In genomic region chr15:60740231-60740630, GRCh38 we compare ENCODE assay signal across 22 cellular contexts.
A peak's percentile ranks its signal among the peaks of the same experiment; 100 is the strongest.
DNase-seq lines count a peak whose midpoint lies in the region; ATAC-seq and TF ChIP-seq lines count a peak whose summit lies in the region.
"Had no signal": no experiment of that assay in that cellular context is flagged by ENCODE, and none has a peak within 500 bp of the region (broad histone marks: within the 10 kb centered on the region; RNA-seq: fewer than 3 reads in every experiment).

No MANE protein-coding gene starts in this region.

- H3K27me3 ChIP-seq in CD8-positive, alpha-beta T cell (ENCODE audit: insufficient read depth, low read length): no peaks in the 10 kb centered on the region
- H3K27me3 ChIP-seq in mesenchymal stem cell (ENCODE audit: control insufficient read depth in 1 of 2, insufficient read depth in 1 of 2, low read length in 2 of 2): no peaks in the 10 kb centered on the region
- H3K27me3 ChIP-seq: BLaER1 treated with 17β-estradiol and CSF1 and Interleukin-3, amounts not matched to agents 10 nM and 100 nM; SJCRH30 had no signal

- peak overlapping the region; percentile 7 for H3K27ac Mint-ChIP-seq in CD8-positive, alpha-beta T cell
- H3K27ac Mint-ChIP-seq in T-helper 17 cell: peak overlapping the region; percentile 94
- no peak overlapping the region for H3K27ac Mint-ChIP-seq in stimulated activated effector memory CD8-positive, alpha-beta T cell treated with anti-CD3 and anti-CD28 coated beads, Interleukin-12 subunit alpha, Interleukin-12 subunit beta, amount 100 ng/mL, for 72 hours
- H3K27ac Mint-ChIP-seq: CD4-positive, alpha-beta T cell had no signal

- H3K9me3 Mint-ChIP-seq in CD8-positive, alpha-beta T cell: peaks cover 5% of the 10 kb centered on the region
- no peaks in the 10 kb centered on the region for H3K9me3 Mint-ChIP-seq in stimulated activated effector memory CD8-positive, alpha-beta T cell treated with anti-CD3 and anti-CD28 coated beads, Interleukin-12 subunit alpha, Interleukin-12 subunit beta, amount 100 ng/mL, for 72 hours

- no peak overlapping the region for H2AK5ac ChIP-seq in mesenchymal stem cell (ENCODE audit: low read length, severe bottlenecking)

- peak overlapping the region; percentile 27 for H2BK120ac ChIP-seq in mesenchymal stem cell (ENCODE audit: low read depth, low read length)

- no peak for ATAC-seq in CD8-positive, alpha-beta T cell
- no peak for ATAC-seq in T-helper 17 cell
- peak; percentile 57 for ATAC-seq in left lobe of liver
- ATAC-seq in stimulated activated effector memory CD8-positive, alpha-beta T cell treated with anti-CD3 and anti-CD28 coated beads, Interleukin-12 subunit alpha, Interleukin-12 subunit beta, amount 100 ng/mL, for 72 hours: no peak
- ATAC-seq: K562, Right ventricle myocardium inferior, SK-N-SH treated with all-trans-retinoic acid at 6 μM for 48 hours had no signal

- POLR2A ChIA-PET in CD8-positive, alpha-beta T cell (lab: Charles Lee): no interaction called here

- CTCF ChIA-PET in CD8-positive, alpha-beta T cell (lab: Charles Lee): interaction anchor here (1.1 to 1.7 kb wide), 3 partner anchors 10 to 47 kb away, joined by 3 to 6 read pairs (median 3); no protein-coding TSS in a partner anchor

- no peak overlapping the region for H2BK15ac ChIP-seq in mesenchymal stem cell (ENCODE audit: low read depth, poor library complexity, severe bottlenecking)

- no peak overlapping the region for H4K91ac ChIP-seq in mesenchymal stem cell (ENCODE audit: low read length)

- H3K27me3 Mint-ChIP-seq in CD8-positive, alpha-beta T cell (ENCODE audit: low read depth): no peaks in the 10 kb centered on the region
- no peaks in the 10 kb centered on the region for H3K27me3 Mint-ChIP-seq in T-helper 17 cell
- H3K27me3 Mint-ChIP-seq: CD4-positive, alpha-beta T cell had no signal

- DNase-seq in CD8-positive, alpha-beta T cell: no peak
- DNase-seq in T-helper 17 cell: no peak
- DNase-seq in left lobe of liver (ENCODE audit: low spot score): no peak
- no peak for DNase-seq in mesenchymal stem cell
- no peak for DNase-seq in DMS114 treated with DMSO at 0.1 percent for 48 hours (lab: John Stamatoyannopoulos, UW; ENCODE audit: unreplicated experiment)
- DNase-seq in stimulated activated effector memory CD8-positive, alpha-beta T cell treated with anti-CD3 and anti-CD28 coated beads, Interleukin-12 subunit alpha, Interleukin-12 subunit beta, amount 100 ng/mL, for 72 hours (ENCODE audit: low spot score in 2 of 2): no peak
- no peak for DNase-seq in globus pallidus (ENCODE audit: low spot score)
- DNase-seq: AML-193; CD4-positive, alpha-beta T cell; DMS153; DND-41; NCI-H1417 treated with DMSO at 0.1 percent for 48 hours; NCI-H1694 treated with DMSO at 0.1 percent for 48 hours; NCI-H2081; NCI-H2227 treated with DMSO at 0.1 percent for 48 hours; NCI-H526 treated with DMSO at 0.1 percent for 48 hours had no signal

- no peaks in the 10 kb centered on the region for H3K9me3 ChIP-seq in CD8-positive, alpha-beta T cell (ENCODE audit: low read length)
- no peaks in the 10 kb centered on the region for H3K9me3 ChIP-seq in T-helper 17 cell (ENCODE audit: control insufficient read depth, low read length, poor library complexity, severe bottlenecking)
- peaks cover 8% of the 10 kb centered on the region for H3K9me3 ChIP-seq in mesenchymal stem cell (ENCODE audit: control insufficient read depth, low read length)
- H3K9me3 ChIP-seq: SJCRH30 had no signal

- no peak overlapping the region for H3K14ac ChIP-seq in mesenchymal stem cell (ENCODE audit: low read length in 2 of 2)

- no peak overlapping the region for H3K4me3 ChIP-seq in CD8-positive, alpha-beta T cell (ENCODE audit: low read depth, low read length)
- H3K4me3 ChIP-seq in mesenchymal stem cell (ENCODE audit: insufficient read depth in 1 of 2, low read depth in 1 of 2, low read length in 2 of 2): no peak overlapping the region
- H3K4me3 ChIP-seq: BLaER1 treated with 17β-estradiol and CSF1 and Interleukin-3, amounts not matched to agents 10 nM and 100 nM; K562; PC-9; SJCRH30 had no signal

- peaks cover 5% of the 10 kb centered on the region for H3K4me1 ChIP-seq in CD8-positive, alpha-beta T cell (ENCODE audit: insufficient read depth, low read length)
- H3K4me1 ChIP-seq in mesenchymal stem cell (ENCODE audit: control insufficient read depth, insufficient read depth, low read depth, low read length): no peaks in the 10 kb centered on the region
- H3K4me1 ChIP-seq: BLaER1 treated with 17β-estradiol and CSF1 and Interleukin-3, amounts not matched to agents 10 nM and 100 nM had no signal

- no peak overlapping the region for H3K27ac ChIP-seq in CD8-positive, alpha-beta T cell (ENCODE audit: low read depth, low read length)
- no peak overlapping the region for H3K27ac ChIP-seq in mesenchymal stem cell (ENCODE audit: low read length, poor library complexity, severe bottlenecking)
- H3K27ac ChIP-seq: BLaER1 treated with 17β-estradiol and CSF1 and Interleukin-3, amounts not matched to agents 10 nM and 100 nM; PC-9; SJCRH30 had no signal

- H2BK5ac ChIP-seq in mesenchymal stem cell (ENCODE audit: low read depth, low read length, poor library complexity, severe bottlenecking): no peak overlapping the region

- no peaks in the 10 kb centered on the region for H3K36me3 ChIP-seq in CD8-positive, alpha-beta T cell (ENCODE audit: insufficient read depth, low read length)
- no peaks in the 10 kb centered on the region for H3K36me3 ChIP-seq in mesenchymal stem cell (ENCODE audit: control insufficient read depth in 1 of 2, insufficient read depth in 2 of 2, low read depth in 1 of 2, low read length in 2 of 2)
- H3K36me3 ChIP-seq: BLaER1 treated with 17β-estradiol and CSF1 and Interleukin-3, amounts not matched to agents 10 nM and 100 nM; SJCRH30 had no signal

- WGBS in mesenchymal stem cell: 90% methylated on average over 8 of the region's 9 CpGs

- intact Hi-C loops in CD8-positive, alpha-beta T cell (cut with DNase I, micrococcal nuclease): loop anchor here in 1 of 2 experiments (5.0 kb wide), 1 partner anchor 52 kb away; no protein-coding TSS in a partner anchor

- H3K4ac ChIP-seq in mesenchymal stem cell (ENCODE audit: low read depth in 1 of 2, low read length in 2 of 2): no peak overlapping the region

- TF ChIP-seq CTCF in CD8-positive, alpha-beta T cell (IDR thresholded peaks at IDR 0.05): no peak

- no peak overlapping the region for H2AFZ ChIP-seq in mesenchymal stem cell (ENCODE audit: low read depth, low read length)
- H2AFZ ChIP-seq: PC-9 had no signal

- H3K23ac ChIP-seq in mesenchymal stem cell (ENCODE audit: low read length in 2 of 2): no peak overlapping the region

- H3K9ac ChIP-seq in mesenchymal stem cell (ENCODE audit: low read length): no peak overlapping the region
- H3K9ac ChIP-seq: BLaER1 treated with 17β-estradiol and CSF1 and Interleukin-3, amounts not matched to agents 10 nM and 100 nM had no signal

- H3K36me3 Mint-ChIP-seq in CD8-positive, alpha-beta T cell: peaks cover 8% of the 10 kb centered on the region
- H3K36me3 Mint-ChIP-seq in T-helper 17 cell (ENCODE audit: low read depth): peaks cover 4% of the 10 kb centered on the region
- H3K36me3 Mint-ChIP-seq in stimulated activated effector memory CD8-positive, alpha-beta T cell treated with anti-CD3 and anti-CD28 coated beads, Interleukin-12 subunit alpha, Interleukin-12 subunit beta, amount 100 ng/mL, for 72 hours: no peaks in the 10 kb centered on the region

- H3K79me1 ChIP-seq in mesenchymal stem cell (replicated peaks; ENCODE audit: low read length, poor library complexity, severe bottlenecking): no peaks in the 10 kb centered on the region

- peaks cover 15% of the 10 kb centered on the region for H3K4me1 Mint-ChIP-seq in CD8-positive, alpha-beta T cell (ENCODE audit: low read depth)
- peaks cover 24% of the 10 kb centered on the region for H3K4me1 Mint-ChIP-seq in T-helper 17 cell
- peaks cover 22% of the 10 kb centered on the region for H3K4me1 Mint-ChIP-seq in stimulated activated effector memory CD8-positive, alpha-beta T cell treated with anti-CD3 and anti-CD28 coated beads, Interleukin-12 subunit alpha, Interleukin-12 subunit beta, amount 100 ng/mL, for 72 hours

- peak overlapping the region in 1 of 2 experiments; percentile 64 for H2BK12ac ChIP-seq in mesenchymal stem cell (ENCODE audit: low read length in 2 of 2)

- no peak overlapping the region for H3K4me3 Mint-ChIP-seq in CD8-positive, alpha-beta T cell
- no peak overlapping the region for H3K4me3 Mint-ChIP-seq in T-helper 17 cell
- H3K4me3 Mint-ChIP-seq in stimulated activated effector memory CD8-positive, alpha-beta T cell treated with anti-CD3 and anti-CD28 coated beads, Interleukin-12 subunit alpha, Interleukin-12 subunit beta, amount 100 ng/mL, for 72 hours: no peak overlapping the region
- H3K4me3 Mint-ChIP-seq: CD4-positive, alpha-beta T cell had no signal

- no peak overlapping the region for H4K8ac ChIP-seq in mesenchymal stem cell (ENCODE audit: low read length)

- peak overlapping the region in 1 of 2 experiments; percentile 19 for H3K18ac ChIP-seq in mesenchymal stem cell (ENCODE audit: low read depth in 1 of 2, low read length in 2 of 2)

- no peak overlapping the region for H3K4me2 ChIP-seq in mesenchymal stem cell (ENCODE audit: low read length, poor library complexity, severe bottlenecking)
- H3K4me2 ChIP-seq: BLaER1 treated with 17β-estradiol and CSF1 and Interleukin-3, amounts not matched to agents 10 nM and 100 nM; PC-9 had no signal
